In genomic region chr14:104116544-104117340, GRCh38 we compare ENCODE assay signal across 8 cellular contexts. TPM values are rescaled to one million over a fixed set of nuclear protein-coding genes. Genes with fewer than 3 reads are reported as not detected.
DNase-seq lines count a peak whose midpoint lies in the region; ATAC-seq and TF ChIP-seq lines count a peak whose summit lies in the region.

No MANE protein-coding gene starts in this region.

- peak; percentile 75 for DNase-seq in HPDE6-E6E7 (ENCODE audit: extremely low spot score)
- peak in 1 of 2 donors; percentile 31 for DNase-seq in activated naive CD4-positive, alpha-beta T cell treated with anti-CD3 and anti-CD28 coated beads, Interleukin-2, amount 50 U/mL, for 72 hours (ENCODE audit: low spot score in 2 of 2)
- no peak for DNase-seq in smooth muscle cell (lab: John Stamatoyannopoulos, UW; ENCODE audit: unreplicated experiment)
- no peak for DNase-seq in NCI-H82 treated with DMSO at 0.1 percent for 48 hours (lab: John Stamatoyannopoulos, UW; ENCODE audit: unreplicated experiment)
- DNase-seq in GM03348 (ENCODE audit: low spot score) = no peak

- H3K9me3 Mint-ChIP-seq in activated naive CD4-positive, alpha-beta T cell treated with anti-CD3 and anti-CD28 coated beads, Interleukin-2, amount 50 U/mL, for 72 hours = no peaks in the 10 kb centered on the region

- ATAC-seq in activated naive CD4-positive, alpha-beta T cell treated with anti-CD3 and anti-CD28 coated beads, Interleukin-2, amount 50 U/mL, for 72 hours = peak; percentile 66 to 74
- ATAC-seq in GM21737 (IDR thresholded peaks at IDR 0.05; ENCODE audit: unreplicated experiment) = no peak
- ATAC-seq in GM19351 (IDR thresholded peaks at IDR 0.05; ENCODE audit: unreplicated experiment) = no peak

- peak overlapping the region; percentile 80 for H3K27ac ChIP-seq in smooth muscle cell (ENCODE audit: low read depth)

- H3K4me2 ChIP-seq in smooth muscle cell = peak overlapping the region; percentile 86

- no peaks in the 10 kb centered on the region for H4K20me1 ChIP-seq in smooth muscle cell (ENCODE audit: low read depth)

- TF ChIP-seq CTCF in smooth muscle cell (IDR thresholded peaks at IDR 0.05; ENCODE audit: borderline replicate concordance, insufficient read depth, poor library complexity, severe bottlenecking) = no peak

- no peaks in the 10 kb centered on the region for H3K36me3 ChIP-seq in smooth muscle cell (ENCODE audit: low read depth)

- no peaks in the 10 kb centered on the region for H3K9me3 ChIP-seq in smooth muscle cell (replicated peaks; ENCODE audit: low read depth)

- H3K27ac Mint-ChIP-seq in activated naive CD4-positive, alpha-beta T cell treated with anti-CD3 and anti-CD28 coated beads, Interleukin-2, amount 50 U/mL, for 72 hours = no peak overlapping the region

- H3K36me3 Mint-ChIP-seq in activated naive CD4-positive, alpha-beta T cell treated with anti-CD3 and anti-CD28 coated beads, Interleukin-2, amount 50 U/mL, for 72 hours = no peaks in the 10 kb centered on the region

- peak overlapping the region; percentile 73 for H3K9ac ChIP-seq in smooth muscle cell (ENCODE audit: low read depth)

- no peaks in the 10 kb centered on the region for H3K79me2 ChIP-seq in smooth muscle cell (ENCODE audit: low read depth)

- H3F3A ChIP-seq in smooth muscle cell (ENCODE audit: low read depth) = no peaks in the 10 kb centered on the region

- no peak overlapping the region for H2AFZ ChIP-seq in smooth muscle cell (ENCODE audit: low read depth)

- peaks cover 43% of the 10 kb centered on the region for H3K27me3 ChIP-seq in smooth muscle cell (ENCODE audit: low read depth)

- 3% methylated on average over 63 of the region's 91 CpGs for WGBS in smooth muscle cell (ENCODE audit: low lambda C conversion rate)

- H3K4me3 ChIP-seq in iPS-11a (ENCODE audit: low read depth, low read length) (peak overlapping the region; percentile 24), smooth muscle cell (peak overlapping the region; percentile 54)

- no peaks in the 10 kb centered on the region for H3K4me1 ChIP-seq in smooth muscle cell (ENCODE audit: low read depth)

RNA-seq across cellular contexts. Expression of gene KIF26A, which starts 21.6 kb away (rescaled TPM):
- under 1 TPM in 1 of 2 donors, not detected in 1; 0.43 TPM for total RNA-seq in activated naive CD4-positive, alpha-beta T cell treated with anti-CD3 and anti-CD28 coated beads, Interleukin-2, amount 50 U/mL, for 72 hours
- 4.4 and 5.9 TPM in 2 replicates for total RNA-seq in smooth muscle cell
- 4.0 and 4.4 TPM in 2 replicates for polyA plus RNA-seq in smooth muscle cell

RNA-seq across cellular contexts. Expression of gene ASPG, which starts 31.2 kb away (rescaled TPM):
- total RNA-seq in activated naive CD4-positive, alpha-beta T cell treated with anti-CD3 and anti-CD28 coated beads, Interleukin-2, amount 50 U/mL, for 72 hours = not detected
- 0.18 and 0.49 TPM in 2 replicates for total RNA-seq in smooth muscle cell
- polyA plus RNA-seq in smooth muscle cell = 0.47 and 1.2 TPM in 2 replicates

Comparison
In these comparisons a context has a peak if more than half of its experiments do, and no peak if none do; other contexts are left out.
1. ATAC-seq: peak in activated naive CD4-positive, alpha-beta T cell treated with anti-CD3 and anti-CD28 coated beads, Interleukin-2, amount 50 U/mL, for 72 hours (2 of 2); none in GM21737 (single experiment) and GM19351 (single experiment).